In the genomic region with DNA sequence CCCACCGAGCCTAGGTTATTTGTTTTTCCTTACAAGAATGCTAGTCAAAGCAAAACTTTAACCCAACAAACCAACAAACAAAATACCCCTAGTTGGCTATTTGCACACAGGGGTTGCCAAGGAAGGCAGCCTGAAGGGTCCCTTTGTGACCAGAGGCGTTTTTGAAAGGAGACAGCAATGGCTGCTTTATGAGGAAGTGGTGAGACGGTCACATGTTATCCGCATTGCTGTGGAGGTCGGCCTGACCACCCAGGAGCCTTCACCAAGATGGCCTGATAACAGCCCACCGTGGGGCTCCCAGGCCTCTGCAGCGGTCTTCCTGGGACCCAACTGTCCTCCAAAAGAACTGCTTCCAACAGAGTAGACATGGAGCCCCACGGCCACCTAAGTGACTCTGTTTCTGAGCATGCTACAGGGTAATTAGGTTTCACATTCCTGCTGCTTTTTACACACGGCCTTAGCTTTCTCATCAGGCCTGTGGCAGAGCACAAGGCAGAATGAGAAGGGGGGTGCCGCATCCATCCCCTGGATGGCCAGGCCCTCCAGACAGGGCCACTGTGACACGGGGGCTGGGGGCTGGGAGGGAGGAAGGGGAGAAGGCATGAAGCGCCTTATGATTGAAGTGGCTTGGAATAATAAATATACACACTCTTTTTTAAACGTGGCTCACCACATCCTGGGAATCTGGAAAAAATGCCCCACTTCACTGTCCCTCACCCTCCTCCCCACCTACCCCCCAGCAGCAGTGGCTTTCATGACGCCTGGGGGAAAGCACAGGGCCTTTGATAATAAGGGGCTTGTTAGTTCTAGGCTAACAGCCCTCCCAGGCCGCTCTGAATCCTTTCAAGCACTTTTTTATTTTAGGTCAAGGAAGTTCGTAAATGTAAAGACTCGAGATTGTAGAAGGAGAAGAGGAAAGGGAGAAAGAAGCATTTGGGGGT, we compare ENCODE assay signal across 14 cellular contexts.
A peak's percentile ranks its signal among the peaks of the same experiment; 100 is the strongest.
DNase-seq lines count a peak whose midpoint lies in the region; ATAC-seq and TF ChIP-seq lines count a peak whose summit lies in the region.
"Had no signal": no experiment of that assay in that cellular context is flagged by ENCODE, and none has a peak within 500 bp of the region (broad histone marks: within the 10 kb centered on the region; RNA-seq: fewer than 3 reads in every experiment).

No MANE protein-coding gene starts in this region.

- no peak for TF ChIP-seq POLR2A in heart left ventricle (IDR thresholded peaks at IDR 0.05)

- DNase-seq in heart left ventricle (no peak), right atrium auricular region (ENCODE audit: low spot score) (no peak), SJSA1 (ENCODE audit: low read depth in 1 of 2, low spot score in 2 of 2) (peak; percentile 96 to 99), lower lobe of right lung (no peak), smooth muscle cell (lab: John Stamatoyannopoulos, UW; ENCODE audit: unreplicated experiment) (no peak), KBM-7 (no peak), NCI-H2196 treated with DMSO at 0.1 percent for 48 hours (lab: John Stamatoyannopoulos, UW; ENCODE audit: unreplicated experiment) (no peak), putamen (ENCODE audit: low spot score) (no peak)
- DNase-seq: NCI-H187 treated with DMSO at 0.1 percent for 48 hours had no signal

- 69 to 74% (median 69%) methylated on average over 15 to 17 of the region's 17 CpGs for WGBS in heart left ventricle, 4 donors
- WGBS in smooth muscle cell (ENCODE audit: low lambda C conversion rate) = 55% methylated on average over 17 of the region's 17 CpGs

- in situ Hi-C loops in KBM-7 (cut with MboI; ENCODE audit: low pct_unique_long_range_greater_than_20kb, low sequenced_read_pairs) = no loop called here

- H3K27me3 ChIP-seq in heart left ventricle (no peaks in the 10 kb centered on the region), right atrium auricular region (no peaks in the 10 kb centered on the region), SJSA1 (replicated peaks) (no peaks in the 10 kb centered on the region), lower lobe of right lung (ENCODE audit: low read depth) (no peaks in the 10 kb centered on the region), smooth muscle cell (ENCODE audit: low read depth) (no peaks in the 10 kb centered on the region)
- H3K27me3 ChIP-seq: adrenal gland, BE2C, spleen, suprapubic skin had no signal

- H3K79me2 ChIP-seq in smooth muscle cell (ENCODE audit: low read depth) = no peaks in the 10 kb centered on the region

- peak overlapping the region in 8 of 12 donors; percentile 7 to 47 (median 15) for H3K27ac ChIP-seq in heart left ventricle
- no peak overlapping the region for H3K27ac ChIP-seq in right atrium auricular region
- H3K27ac ChIP-seq in SJSA1 = peak overlapping the region; percentile 100
- peak overlapping the region; percentile 13 for H3K27ac ChIP-seq in lower lobe of right lung
- peak overlapping the region; percentile 52 for H3K27ac ChIP-seq in smooth muscle cell (ENCODE audit: low read depth)
- H3K27ac ChIP-seq: adrenal gland, suprapubic skin had no signal

- no peaks in the 10 kb centered on the region for H4K20me1 ChIP-seq in smooth muscle cell (ENCODE audit: low read depth)

- no peak overlapping the region for H3K4me2 ChIP-seq in smooth muscle cell

- H3K4me3 ChIP-seq in heart left ventricle (no peak overlapping the region), right atrium auricular region (no peak overlapping the region), SJSA1 (no peak overlapping the region), lower lobe of right lung (no peak overlapping the region), smooth muscle cell (no peak overlapping the region)
- H3K4me3 ChIP-seq: adrenal gland, lung, spleen, suprapubic skin had no signal

- peak overlapping the region; percentile 1 for H2AFZ ChIP-seq in smooth muscle cell (ENCODE audit: low read depth)

- peaks cover 8% of the 10 kb centered on the region for H3F3A ChIP-seq in smooth muscle cell (ENCODE audit: low read depth)

- H3K4me1 ChIP-seq in heart left ventricle = peaks cover 0 to 61% (median 23%) of the 10 kb centered on the region in 12 donors
- peaks cover 0 to 12% of the 10 kb centered on the region in 2 donors for H3K4me1 ChIP-seq in right atrium auricular region
- peaks cover 75% of the 10 kb centered on the region for H3K4me1 ChIP-seq in SJSA1 (replicated peaks)
- H3K4me1 ChIP-seq in lower lobe of right lung = peaks cover 13% of the 10 kb centered on the region
- H3K4me1 ChIP-seq in smooth muscle cell (ENCODE audit: low read depth) = peaks cover 29% of the 10 kb centered on the region
- H3K4me1 ChIP-seq: adrenal gland, BE2C had no signal

- H3K9ac ChIP-seq in smooth muscle cell (ENCODE audit: low read depth) = peak overlapping the region; percentile 12

- no peak for ATAC-seq in heart left ventricle
- ATAC-seq in lower lobe of right lung = no peak

- H3K9me3 ChIP-seq in heart left ventricle (no peaks in the 10 kb centered on the region), right atrium auricular region (no peaks in the 10 kb centered on the region), SJSA1 (replicated peaks) (no peaks in the 10 kb centered on the region), lower lobe of right lung (no peaks in the 10 kb centered on the region), smooth muscle cell (replicated peaks; ENCODE audit: low read depth) (no peaks in the 10 kb centered on the region)
- H3K9me3 ChIP-seq: adrenal gland, BE2C, spleen, suprapubic skin had no signal

- H3K36me3 ChIP-seq in heart left ventricle = peaks cover 0 to 44% (median 8%) of the 10 kb centered on the region in 9 donors
- H3K36me3 ChIP-seq in right atrium auricular region = no peaks in the 10 kb centered on the region
- H3K36me3 ChIP-seq in SJSA1 = no peaks in the 10 kb centered on the region
- no peaks in the 10 kb centered on the region for H3K36me3 ChIP-seq in lower lobe of right lung
- no peaks in the 10 kb centered on the region for H3K36me3 ChIP-seq in smooth muscle cell (ENCODE audit: low read depth)
- H3K36me3 ChIP-seq: adrenal gland, BE2C, suprapubic skin had no signal

- intact Hi-C loops in heart left ventricle (cut with DNase I) (loop anchor here in 9 of 10 donors (1.0 to 10.0 kb wide), 13 partner anchors 83 to 1455 kb away; a partner anchor contains a TSS), lower lobe of right lung (cut with DNase I) (no loop called here)

- TF ChIP-seq CTCF in heart left ventricle (IDR thresholded peaks at IDR 0.05) (no peak), right atrium auricular region (IDR thresholded peaks at IDR 0.05) (no peak), lower lobe of right lung (IDR thresholded peaks at IDR 0.05) (no peak), smooth muscle cell (IDR thresholded peaks at IDR 0.05; ENCODE audit: borderline replicate concordance, insufficient read depth, poor library complexity, severe bottlenecking) (no peak)

Comparison
In these comparisons a context has a peak if more than half of its experiments do, and no peak if none do; other contexts are left out.
1. H3K27ac ChIP-seq: peak in heart left ventricle (8 of 12), SJSA1 (single experiment), lower lobe of right lung (single experiment) and smooth muscle cell (single experiment); none in right atrium auricular region (0 of 2).
2. DNase-seq: peak in SJSA1 (2 of 2); none in heart left ventricle (0 of 5), right atrium auricular region (single experiment), lower lobe of right lung (single experiment), smooth muscle cell (single experiment), KBM-7 (single experiment), NCI-H2196 treated with DMSO at 0.1 percent for 48 hours (single experiment) and putamen (single experiment).